In genomic region chr4:674172-675035, GRCh38 we compare ENCODE assay signal across 1 cellular context.
A peak's percentile ranks its signal among the peaks of the same experiment; 100 is the strongest.
TF ChIP-seq lines count a peak whose summit lies in the region.

ATP5ME (minus strand) TSS chr4:674276; CDS start chr4:674247, 29 bp downstream.
MYL5 (plus strand) TSS chr4:674542; CDS start chr4:678027, 3,485 bp downstream.

TF ChIP-seq in IMR-90, 13 proteins besides CTCF, POLR2A, EP300 and RAD21 (continued from another document):
- TF ChIP-seq SMC3 (IDR thresholded peaks at IDR 0.05; ENCODE audit: low read depth, low read length): peak; percentile 50
